27 cellular contexts compared by ENCODE assay signal in genomic region chrX:111318901-111319300, GRCh38.
"Had no signal": no experiment of that assay in that cellular context is flagged by ENCODE, and none has a peak within 500 bp of the region (broad histone marks: within the 10 kb centered on the region; RNA-seq: fewer than 3 reads in every experiment).

No MANE protein-coding gene starts in this region.

- DNase-seq: stimulated activated CD4-positive, alpha-beta T cell treated with anti-CD3 and anti-CD28 coated beads, Interleukin-2, amount 100 ng/mL, for 48 hours; stimulated activated CD4-positive, alpha-beta T cell treated with anti-CD3 and anti-CD28 coated beads, Interleukin-4, amount 100 ng/mL, for 1 hour; stimulated activated CD4-positive, alpha-beta T cell treated with anti-CD3 and anti-CD28 coated beads, Interleukin-4, amount 100 ng/mL, for 24 hours; stimulated activated CD4-positive, alpha-beta T cell treated with anti-CD3 and anti-CD28 coated beads, Interleukin-4, amount 100 ng/mL, for 4 hours; stimulated activated CD8-positive, alpha-beta memory T cell treated with anti-CD3 and anti-CD28 coated beads, Interleukin-4, amount 100 ng/mL, for 48 hours; stimulated activated naive B cell treated with anti-CD40 and anti-IgM and Interleukin-4, amounts not matched to agents 10 μg/mL and 1 μg/mL and 100 μg/mL, for 72 hours; stimulated activated naive CD4-positive, alpha-beta T cell; stimulated activated naive CD4-positive, alpha-beta T cell treated with Interleukin-2 at 50 U/mL for 16 hours; stimulated activated naive CD8-positive, alpha-beta T cell treated with anti-CD3 and anti-CD28 coated beads, Interleukin-15, amount 100 ng/mL, for 72 hours; stimulated activated naive CD8-positive, alpha-beta T cell treated with anti-CD3 and anti-CD28 coated beads, Interleukin-15, Interleukin-2, amounts not matched to agents 100 U/mL and 50 U/mL, for 24 hours; stomach; substantia nigra; testis; thyroid gland; tibial artery; transverse colon; upper lobe of left lung; upper lobe of right lung; uterus had no signal

- H3K4me1 Mint-ChIP-seq: stimulated activated effector memory CD8-positive, alpha-beta T cell treated with anti-CD3 and anti-CD28 coated beads, Interleukin-12 subunit alpha, Interleukin-12 subunit beta, amount 100 ng/mL, for 72 hours; stimulated activated memory B cell treated with anti-CD40 and anti-IgM and Interleukin-4, amounts not matched to agents 10 μg/mL and 1 μg/mL and 100 μg/mL, for 72 hours; stimulated activated naive B cell treated with anti-CD40 and anti-IgM and Interleukin-4, amounts not matched to agents 10 μg/mL and 1 μg/mL and 100 μg/mL, for 72 hours; stimulated activated naive CD8-positive, alpha-beta T cell treated with anti-CD3 and anti-CD28 coated beads, Interleukin-15, amount 100 ng/mL, for 72 hours had no signal

- H3K4me3 Mint-ChIP-seq: stimulated activated effector memory CD8-positive, alpha-beta T cell treated with anti-CD3 and anti-CD28 coated beads, Interleukin-12 subunit alpha, Interleukin-12 subunit beta, amount 100 ng/mL, for 72 hours; stimulated activated memory B cell treated with anti-CD40 and anti-IgM and Interleukin-4, amounts not matched to agents 10 μg/mL and 1 μg/mL and 100 μg/mL, for 72 hours; stimulated activated naive B cell treated with anti-CD40 and anti-IgM and Interleukin-4, amounts not matched to agents 10 μg/mL and 1 μg/mL and 100 μg/mL, for 72 hours; stimulated activated naive CD8-positive, alpha-beta T cell treated with anti-CD3 and anti-CD28 coated beads, Interleukin-15, amount 100 ng/mL, for 72 hours; stimulated activated naive CD8-positive, alpha-beta T cell treated with anti-CD3 and anti-CD28 coated beads, Interleukin-15, Interleukin-2, amounts not matched to agents 100 ng/mL and 50 ng/mL, for 24 hours; type B pancreatic cell had no signal

- H3K27ac Mint-ChIP-seq: stimulated activated effector memory CD8-positive, alpha-beta T cell treated with anti-CD3 and anti-CD28 coated beads, Interleukin-12 subunit alpha, Interleukin-12 subunit beta, amount 100 ng/mL, for 72 hours; stimulated activated memory B cell treated with anti-CD40 and anti-IgM and Interleukin-4, amounts not matched to agents 10 μg/mL and 1 μg/mL and 100 μg/mL, for 72 hours; stimulated activated naive B cell treated with anti-CD40 and anti-IgM and Interleukin-4, amounts not matched to agents 10 μg/mL and 1 μg/mL and 100 μg/mL, for 72 hours; stimulated activated naive CD8-positive, alpha-beta T cell treated with anti-CD3 and anti-CD28 coated beads, Interleukin-15, amount 100 ng/mL, for 72 hours; stimulated activated naive CD8-positive, alpha-beta T cell treated with anti-CD3 and anti-CD28 coated beads, Interleukin-15, Interleukin-2, amounts not matched to agents 100 ng/mL and 50 ng/mL, for 24 hours; type B pancreatic cell had no signal

- H3K27me3 ChIP-seq: suprapubic skin, testis, thyroid gland, tibial artery, transverse colon, upper lobe of left lung, upper lobe of right lung, vagina had no signal

- H3K27me3 Mint-ChIP-seq: stimulated activated memory B cell treated with anti-CD40 and anti-IgM and Interleukin-4, amounts not matched to agents 10 μg/mL and 1 μg/mL and 100 μg/mL, for 72 hours; stimulated activated naive B cell treated with anti-CD40 and anti-IgM and Interleukin-4, amounts not matched to agents 10 μg/mL and 1 μg/mL and 100 μg/mL, for 72 hours; stimulated activated naive CD8-positive, alpha-beta T cell treated with anti-CD3 and anti-CD28 coated beads, Interleukin-15, amount 100 ng/mL, for 72 hours; stimulated activated naive CD8-positive, alpha-beta T cell treated with anti-CD3 and anti-CD28 coated beads, Interleukin-15, Interleukin-2, amounts not matched to agents 100 ng/mL and 50 ng/mL, for 24 hours had no signal

- H3K36me3 Mint-ChIP-seq: stimulated activated effector memory CD8-positive, alpha-beta T cell treated with anti-CD3 and anti-CD28 coated beads, Interleukin-12 subunit alpha, Interleukin-12 subunit beta, amount 100 ng/mL, for 72 hours; stimulated activated memory B cell treated with anti-CD40 and anti-IgM and Interleukin-4, amounts not matched to agents 10 μg/mL and 1 μg/mL and 100 μg/mL, for 72 hours; stimulated activated naive B cell treated with anti-CD40 and anti-IgM and Interleukin-4, amounts not matched to agents 10 μg/mL and 1 μg/mL and 100 μg/mL, for 72 hours; type B pancreatic cell had no signal

- H3K9me3 Mint-ChIP-seq: stimulated activated effector memory CD8-positive, alpha-beta T cell treated with anti-CD3 and anti-CD28 coated beads, Interleukin-12 subunit alpha, Interleukin-12 subunit beta, amount 100 ng/mL, for 72 hours; stimulated activated naive CD8-positive, alpha-beta T cell treated with anti-CD3 and anti-CD28 coated beads, Interleukin-15, Interleukin-2, amounts not matched to agents 100 ng/mL and 50 ng/mL, for 24 hours had no signal

- H3K27ac ChIP-seq: stomach, suprapubic skin, testis, thoracic aorta, thyroid gland, tibial artery, tibial nerve, transverse colon, upper lobe of left lung, upper lobe of right lung, uterus, vagina had no signal

- H3K4me3 ChIP-seq: stomach, suprapubic skin, testis, thoracic aorta, thyroid gland, tibial artery, tibial nerve, transverse colon, upper lobe of left lung, upper lobe of right lung, uterus, vagina had no signal

- H3K9me3 ChIP-seq: suprapubic skin, testis, thoracic aorta, thyroid gland, tibial artery, tibial nerve, transverse colon, upper lobe of left lung, upper lobe of right lung, uterus, vagina had no signal

- H3K36me3 ChIP-seq: stomach, suprapubic skin, thoracic aorta, thyroid gland, tibial artery, tibial nerve, transverse colon, upper lobe of left lung, upper lobe of right lung, uterus, vagina had no signal

- H3K4me1 ChIP-seq: stomach, suprapubic skin, testis, thyroid gland, tibial artery, tibial nerve, transverse colon, upper lobe of left lung, upper lobe of right lung, uterus, vagina had no signal
